36 cellular contexts compared by ENCODE assay signal in genomic region chr12:85659754-85660530, GRCh38.
"Had no signal": no experiment of that assay in that cellular context is flagged by ENCODE, and none has a peak within 500 bp of the region (broad histone marks: within the 10 kb centered on the region; RNA-seq: fewer than 3 reads in every experiment).

No MANE protein-coding gene starts in this region.

- DNase-seq: Karpas-422, Kasumi-1, MG63, MM.1S, MV-4-11, NCI-H1048, NCI-H1092, NCI-H1092 treated with DMSO at 0.1 percent for 48 hours, NCI-H1105, NCI-H1105 treated with DMSO at 0.1 percent for 48 hours, NCI-H1417, NCI-H1417 treated with DMSO at 0.1 percent for 48 hours, NCI-H1436, NCI-H1436 treated with DMSO at 0.1 percent for 48 hours, NCI-H146, NCI-H1694, NCI-H1694 treated with DMSO at 0.1 percent for 48 hours, NCI-H187, NCI-H187 treated with DMSO at 0.1 percent for 48 hours, NCI-H1930, NCI-H2029, NCI-H2029 treated with DMSO at 0.1 percent for 48 hours, NCI-H2081, NCI-H2081 treated with DMSO at 0.1 percent for 48 hours, NCI-H2107, NCI-H2171, NCI-H2171 treated with DMSO at 0.1 percent for 48 hours, NCI-H2227 treated with DMSO at 0.1 percent for 48 hours, NCI-H226, NCI-H345, NCI-H446, NCI-H446 treated with DMSO at 0.1 percent for 48 hours, NCI-H510A, NCI-H510A treated with DMSO at 0.1 percent for 48 hours, NCI-H524, NCI-H524 treated with DMSO at 0.1 percent for 48 hours had no signal

- H3K4me3 ChIP-seq: MG63 had no signal

- H3K36me3 ChIP-seq: MG63 had no signal

- H3K27me3 ChIP-seq: MG63 had no signal

- H3K9me3 ChIP-seq: MG63 had no signal
